ENCODE assay signal across 19 cellular contexts in the genomic region with DNA sequence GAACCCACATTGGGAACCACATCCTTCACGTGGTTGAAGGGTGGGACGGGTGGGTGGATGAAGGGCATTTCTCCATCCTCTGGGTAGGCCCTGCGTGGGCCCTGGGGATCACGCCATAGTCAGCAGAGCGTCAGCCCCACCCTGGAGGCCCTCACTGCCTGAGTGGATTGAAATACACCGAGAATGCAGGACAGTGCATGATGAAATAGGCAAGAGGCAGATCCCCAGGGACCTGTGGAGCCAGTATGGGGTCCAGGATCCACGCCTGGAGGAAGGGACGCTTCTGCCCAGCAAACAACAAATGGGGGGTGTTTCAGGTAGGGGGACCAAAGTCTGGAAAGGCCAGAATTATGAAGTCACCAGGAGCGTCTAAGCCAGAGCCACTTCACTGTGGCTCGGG. TPM values are rescaled to one million over a fixed set of nuclear protein-coding genes. Genes with fewer than 3 reads are reported as not detected.
A peak's percentile ranks its signal among the peaks of the same experiment; 100 is the strongest.
DNase-seq lines count a peak whose midpoint lies in the region; ATAC-seq and TF ChIP-seq lines count a peak whose summit lies in the region.
"Had no signal": no experiment of that assay in that cellular context is flagged by ENCODE, and none has a peak within 500 bp of the region (broad histone marks: within the 10 kb centered on the region; RNA-seq: fewer than 3 reads in every experiment).

No MANE protein-coding gene starts in this region.

- POLR2A ChIA-PET in MCF 10A (lab: Yijun Ruan, JAX) = no interaction called here

- peaks cover 34% of the 10 kb centered on the region for H4K20me1 ChIP-seq in smooth muscle cell (ENCODE audit: low read depth)

- WGBS in neuronal stem cell (ENCODE audit: extremely low coverage in 2 of 2, insufficient read length in 2 of 2, insufficient replicate concordance in 1 of 2), 2 donors = no CpG with 5 or more reads among the region's 10 CpGs
- 90% methylated on average over 10 of the region's 10 CpGs for WGBS in smooth muscle cell (ENCODE audit: low lambda C conversion rate)

- no peaks in the 10 kb centered on the region for H3K27me3 ChIP-seq in breast epithelium
- H3K27me3 ChIP-seq in ascending aorta = no peaks in the 10 kb centered on the region
- no peaks in the 10 kb centered on the region for H3K27me3 ChIP-seq in neuronal stem cell (ENCODE audit: control insufficient read depth in 3 of 3, insufficient read depth in 3 of 3, low read depth in 1 of 3, low read length in 3 of 3)
- H3K27me3 ChIP-seq in smooth muscle cell (ENCODE audit: low read depth) = no peaks in the 10 kb centered on the region

- no TSS peak for BruUV-seq in MCF 10A (replicated peaks; lab: Mats Ljungman, UMichigan)

- H4K8ac ChIP-seq in neuronal stem cell (ENCODE audit: low read depth, low read length) = peak overlapping the region; percentile 74

- no peak overlapping the region for H3K18ac ChIP-seq in neuronal stem cell (ENCODE audit: low read length)

- TF ChIP-seq POLR2A in breast epithelium (IDR thresholded peaks at IDR 0.05) = no peak

- H2AFZ ChIP-seq in neuronal stem cell (ENCODE audit: low read length) = no peak overlapping the region
- H2AFZ ChIP-seq in smooth muscle cell (ENCODE audit: low read depth) = no peak overlapping the region
- H2AFZ ChIP-seq: GM23338 had no signal

- no peak overlapping the region for H2BK5ac ChIP-seq in neuronal stem cell (ENCODE audit: low read length)

- H3K4ac ChIP-seq in neuronal stem cell (ENCODE audit: low read length) = no peak overlapping the region

- no peak overlapping the region for H2BK12ac ChIP-seq in neuronal stem cell (ENCODE audit: low read length)

- no peaks in the 10 kb centered on the region for H3K4me1 Mint-ChIP-seq in MCF 10A (ENCODE audit: insufficient read depth, unreplicated experiment)
- H3K4me1 Mint-ChIP-seq: GM23338, IgD-negative memory B cell had no signal

- peaks cover 44% of the 10 kb centered on the region for H3K36me3 Mint-ChIP-seq in MCF 10A (ENCODE audit: insufficient read depth, unreplicated experiment)
- H3K36me3 Mint-ChIP-seq: CD14-positive monocyte; CD8-positive, alpha-beta T cell; IgD-negative memory B cell had no signal

- no peak overlapping the region for H3K4me3 Mint-ChIP-seq in MCF 10A (ENCODE audit: unreplicated experiment)
- H3K4me3 Mint-ChIP-seq: CD14-positive monocyte; CD8-positive, alpha-beta T cell; GM23338; IgD-negative memory B cell had no signal

- ATAC-seq in HG02623 (IDR thresholded peaks at IDR 0.05; ENCODE audit: unreplicated experiment) = no peak
- no peak for ATAC-seq in HG02885 (IDR thresholded peaks at IDR 0.05; ENCODE audit: poor library complexity, unreplicated experiment)
- ATAC-seq: CD8-positive, alpha-beta T cell; GM23338 had no signal

- peak overlapping the region; percentile 27 for H3K27ac Mint-ChIP-seq in MCF 10A (ENCODE audit: low read depth, unreplicated experiment)
- H3K27ac Mint-ChIP-seq: CD8-positive, alpha-beta T cell; GM23338; IgD-negative memory B cell had no signal

- no peak overlapping the region for H3K4me2 ChIP-seq in neuronal stem cell (ENCODE audit: insufficient read depth, low read length, poor library complexity, severe bottlenecking)
- no peak overlapping the region for H3K4me2 ChIP-seq in smooth muscle cell
- H3K4me2 ChIP-seq: GM23338 had no signal

- H3K27me3 Mint-ChIP-seq in MCF 10A (ENCODE audit: insufficient read depth, unreplicated experiment) = no peaks in the 10 kb centered on the region

- no peaks in the 10 kb centered on the region for H3K9me3 ChIP-seq in breast epithelium
- H3K9me3 ChIP-seq in ascending aorta = no peaks in the 10 kb centered on the region
- H3K9me3 ChIP-seq in neuronal stem cell (replicated peaks in 1 of 2; ENCODE audit: control insufficient read depth in 2 of 2, insufficient read depth in 1 of 2, low read depth in 1 of 2, low read length in 2 of 2) = peaks cover 0 to 5% of the 10 kb centered on the region in 2 donors
- no peaks in the 10 kb centered on the region for H3K9me3 ChIP-seq in smooth muscle cell (replicated peaks; ENCODE audit: low read depth)
- H3K9me3 ChIP-seq: HAP-1 had no signal

- no peak overlapping the region for H4K91ac ChIP-seq in neuronal stem cell (ENCODE audit: low read depth, low read length, poor library complexity)

- H2BK15ac ChIP-seq in neuronal stem cell (ENCODE audit: low read length) = no peak overlapping the region

- no peak overlapping the region for H3K9ac ChIP-seq in neuronal stem cell (ENCODE audit: low read depth, low read length, poor library complexity)
- H3K9ac ChIP-seq in smooth muscle cell (ENCODE audit: low read depth) = no peak overlapping the region

- no peaks in the 10 kb centered on the region for H3K9me3 Mint-ChIP-seq in MCF 10A (ENCODE audit: unreplicated experiment)
- H3K9me3 Mint-ChIP-seq: CD8-positive, alpha-beta T cell; GM23338 had no signal

- H3F3A ChIP-seq in smooth muscle cell (ENCODE audit: low read depth) = no peaks in the 10 kb centered on the region

- H3K14ac ChIP-seq in neuronal stem cell (ENCODE audit: low read length) = peak overlapping the region; percentile 23

- CTCF ChIA-PET in MCF 10A (lab: Yijun Ruan, JAX) = no interaction called here

- H3K4me3 ChIP-seq in breast epithelium = no peak overlapping the region
- no peak overlapping the region for H3K4me3 ChIP-seq in ascending aorta
- H3K4me3 ChIP-seq in neuronal stem cell (ENCODE audit: low read length in 2 of 2) = no peak overlapping the region
- no peak overlapping the region for H3K4me3 ChIP-seq in smooth muscle cell
- H3K4me3 ChIP-seq: GM23338, HAP-1 had no signal

- TF ChIP-seq CTCF in MCF 10A (IDR thresholded peaks at IDR 0.05; ENCODE audit: unreplicated experiment) (no peak), breast epithelium (IDR thresholded peaks at IDR 0.05) (no peak), ascending aorta (IDR thresholded peaks at IDR 0.05) (no peak), smooth muscle cell (IDR thresholded peaks at IDR 0.05; ENCODE audit: borderline replicate concordance, insufficient read depth, poor library complexity, severe bottlenecking) (no peak)

- H3K4me1 ChIP-seq in breast epithelium = no peaks in the 10 kb centered on the region
- peaks cover 4 to 20% of the 10 kb centered on the region in 2 donors for H3K4me1 ChIP-seq in ascending aorta
- no peaks in the 10 kb centered on the region for H3K4me1 ChIP-seq in neuronal stem cell (ENCODE audit: control insufficient read depth in 2 of 2, insufficient read depth in 1 of 2, low read depth in 1 of 2, low read length in 2 of 2)
- H3K4me1 ChIP-seq in smooth muscle cell (ENCODE audit: low read depth) = no peaks in the 10 kb centered on the region
- H3K4me1 ChIP-seq: HAP-1 had no signal

- no peaks in the 10 kb centered on the region for H3K79me1 ChIP-seq in neuronal stem cell (ENCODE audit: low read depth, low read length)

- no peak overlapping the region for H3K23ac ChIP-seq in neuronal stem cell (ENCODE audit: low read depth, low read length, poor library complexity)

- intact Hi-C loops in MCF 10A (cut with micrococcal nuclease) (no loop called here), breast epithelium (cut with DNase I; ENCODE audit: low total_unique reads) (no loop called here), ascending aorta (cut with DNase I) (loop anchor here (2.0 kb wide), 1 partner anchor 16 kb away; no protein-coding TSS in a partner anchor)

- H3K36me3 ChIP-seq in breast epithelium = no peaks in the 10 kb centered on the region
- H3K36me3 ChIP-seq in ascending aorta = peaks cover 10 to 31% of the 10 kb centered on the region in 2 donors
- peaks cover 10 to 59% of the 10 kb centered on the region in 2 donors for H3K36me3 ChIP-seq in neuronal stem cell (replicated peaks in 1 of 2; ENCODE audit: control insufficient read depth in 2 of 2, insufficient read depth in 2 of 2, low read length in 2 of 2)
- H3K36me3 ChIP-seq in smooth muscle cell (ENCODE audit: low read depth) = peaks cover 12% of the 10 kb centered on the region
- H3K36me3 ChIP-seq: HAP-1 had no signal

- H2BK120ac ChIP-seq in neuronal stem cell (ENCODE audit: low read depth, low read length) = no peak overlapping the region

- no peak overlapping the region for H2AK5ac ChIP-seq in neuronal stem cell (ENCODE audit: low read depth, low read length)

- DNase-seq in MCF 10A (ENCODE audit: unreplicated experiment) (no peak), breast epithelium (ENCODE audit: low spot score in 2 of 2) (no peak), ascending aorta (ENCODE audit: low spot score in 2 of 2) (no peak), neuronal stem cell (ENCODE audit: low spot score) (no peak), smooth muscle cell (lab: John Stamatoyannopoulos, UW; ENCODE audit: unreplicated experiment) (no peak), SK-N-DZ (ENCODE audit: low spot score) (no peak)
- DNase-seq: CD8-positive, alpha-beta T cell; COR-L47; DMS153; DMS79 treated with DMSO at 0.1 percent for 48 hours; EL had no signal

- peaks cover 9% of the 10 kb centered on the region for H3K79me2 ChIP-seq in smooth muscle cell (ENCODE audit: low read depth)

- H3K27ac ChIP-seq in breast epithelium (no peak overlapping the region), ascending aorta (peak overlapping the region; percentile 82 to 85), neuronal stem cell (replicated peaks; ENCODE audit: low read length) (no peak overlapping the region), smooth muscle cell (ENCODE audit: low read depth) (no peak overlapping the region)
- H3K27ac ChIP-seq: 22Rv1 had no signal

RNA-seq across cellular contexts. Expression of a gene that starts 19.4 kb away (rescaled TPM):
- total RNA-seq in MCF 10A (2022) (29.0 and 29.3 TPM in 2 replicates), breast epithelium (10 to 100 TPM; 20.0 to 27.5 (median 25.9) TPM), ascending aorta (39.3 TPM), smooth muscle cell (11.5 and 15.5 TPM in 2 replicates)
- polyA plus RNA-seq in neuronal stem cell (2013, experiment 1 of 2) = 4.9 TPM
- polyA plus RNA-seq in neuronal stem cell (2013, experiment 2 of 2) = 4.6 TPM
- polyA plus RNA-seq in smooth muscle cell = 6.7 and 7.5 TPM in 2 replicates
- 4.7 and 10.9 TPM in 2 replicates for polyA plus RNA-seq in SK-N-DZ (2014; cell fraction: cytosol; rRNA removed)
- 6.5 and 9.6 TPM in 2 replicates for polyA plus RNA-seq in SK-N-DZ (2014; cell fraction: nucleus; rRNA removed)
- total RNA-seq: HT-29 had no signal
- polyA plus RNA-seq: CD14-positive monocyte had no signal

RNA-seq across cellular contexts. Expression of a gene that starts 22.1 kb away (rescaled TPM):
- total RNA-seq in MCF 10A (2022) (5.5 and 6.0 TPM in 2 replicates), breast epithelium (10 to 100 TPM; 16.0 to 19.5 (median 17.7) TPM), ascending aorta (5.7 TPM), smooth muscle cell (7.9 and 8.5 TPM in 2 replicates)
- 3.4 TPM for polyA plus RNA-seq in neuronal stem cell (2013, experiment 1 of 2)
- 3.4 TPM for polyA plus RNA-seq in neuronal stem cell (2013, experiment 2 of 2)
- 6.2 and 6.9 TPM in 2 replicates for polyA plus RNA-seq in smooth muscle cell
- polyA plus RNA-seq in SK-N-DZ (2014; cell fraction: cytosol; rRNA removed) = 1.8 and 2.1 TPM in 2 replicates
- 2.4 and 2.7 TPM in 2 replicates for polyA plus RNA-seq in SK-N-DZ (2014; cell fraction: nucleus; rRNA removed)
- total RNA-seq: HT-29 had no signal

Comparison
In these comparisons a context has a peak if more than half of its experiments do, and no peak if none do; other contexts are left out.
1. H3K27ac ChIP-seq: peak in ascending aorta (2 of 2); none in breast epithelium (0 of 2), neuronal stem cell (single experiment) and smooth muscle cell (single experiment).